ENCODE assay signal across 8 cellular contexts in genomic region chr20:63519765-63520593, GRCh38. TPM values are rescaled to one million over a fixed set of nuclear protein-coding genes. Genes with fewer than 3 reads are reported as not detected.
DNase-seq lines count a peak whose midpoint lies in the region; ATAC-seq and TF ChIP-seq lines count a peak whose summit lies in the region.

No MANE protein-coding gene starts in this region.

- H3K4me3 ChIP-seq in GM12864 (ENCODE audit: low read depth, low read length) (peak overlapping the region; percentile 77), HAP-1 (peak overlapping the region; percentile 84), MG63 (peak overlapping the region; percentile 95), muscle layer of colon (ENCODE audit: low read depth in 1 of 2, low read length in 2 of 2) (peak overlapping the region; percentile 58 to 95)

- peak overlapping the region; percentile 61 for H3K27ac Mint-ChIP-seq in activated CD8-positive, alpha-beta T cell treated with anti-CD3 and anti-CD28 coated beads for 36 hours
- H3K27ac Mint-ChIP-seq in endothelial cell (ENCODE audit: unreplicated experiment), result peak overlapping the region; percentile 88
- H3K27ac Mint-ChIP-seq in stimulated activated naive B cell treated with anti-CD40 and anti-IgM and Interleukin-4, amounts not matched to agents 10 μg/mL and 1 μg/mL and 100 μg/mL, for 72 hours, result peak overlapping the region; percentile 76

- in situ Hi-C loops in HAP-1 (cut with MboI; ENCODE audit: low sequenced_read_pairs), result no loop called here

- no peaks in the 10 kb centered on the region for H3K27me3 Mint-ChIP-seq in activated CD8-positive, alpha-beta T cell treated with anti-CD3 and anti-CD28 coated beads for 36 hours
- peaks cover 19% of the 10 kb centered on the region for H3K27me3 Mint-ChIP-seq in endothelial cell (ENCODE audit: unreplicated experiment)
- peaks cover 0 to 3% of the 10 kb centered on the region in 2 donors for H3K27me3 Mint-ChIP-seq in stimulated activated naive B cell treated with anti-CD40 and anti-IgM and Interleukin-4, amounts not matched to agents 10 μg/mL and 1 μg/mL and 100 μg/mL, for 72 hours

- H3K9me3 ChIP-seq in HAP-1, result peaks cover 3% of the 10 kb centered on the region; the same call in 1 of the 2 replicates
- no peaks in the 10 kb centered on the region for H3K9me3 ChIP-seq in MG63
- no peaks in the 10 kb centered on the region for H3K9me3 ChIP-seq in muscle layer of colon (ENCODE audit: low read length)

- peak overlapping the region; percentile 78 for H3K4me3 Mint-ChIP-seq in activated CD8-positive, alpha-beta T cell treated with anti-CD3 and anti-CD28 coated beads for 36 hours
- H3K4me3 Mint-ChIP-seq in endothelial cell (ENCODE audit: unreplicated experiment), result peak overlapping the region; percentile 88
- peak overlapping the region; percentile 77 to 87 for H3K4me3 Mint-ChIP-seq in stimulated activated naive B cell treated with anti-CD40 and anti-IgM and Interleukin-4, amounts not matched to agents 10 μg/mL and 1 μg/mL and 100 μg/mL, for 72 hours

- H3K27me3 ChIP-seq in HAP-1 (ENCODE audit: low read depth) (no peaks in the 10 kb centered on the region), MG63 (peaks cover 3% of the 10 kb centered on the region), muscle layer of colon (ENCODE audit: control insufficient read depth in 1 of 2, insufficient read depth in 2 of 2, low read length in 2 of 2) (peaks cover 0 to 4% of the 10 kb centered on the region in 2 donors)

- peaks cover 30% of the 10 kb centered on the region for H3K36me3 Mint-ChIP-seq in activated CD8-positive, alpha-beta T cell treated with anti-CD3 and anti-CD28 coated beads for 36 hours (ENCODE audit: low read depth)
- peaks cover 15% of the 10 kb centered on the region for H3K36me3 Mint-ChIP-seq in endothelial cell (ENCODE audit: low read depth, unreplicated experiment)
- H3K36me3 Mint-ChIP-seq in stimulated activated naive B cell treated with anti-CD40 and anti-IgM and Interleukin-4, amounts not matched to agents 10 μg/mL and 1 μg/mL and 100 μg/mL, for 72 hours, result peaks cover 20 to 30% of the 10 kb centered on the region in 2 donors

- H3K4me1 ChIP-seq in HAP-1 (peaks cover 12% of the 10 kb centered on the region), muscle layer of colon (ENCODE audit: insufficient read depth, low read length) (peaks cover 12% of the 10 kb centered on the region)

- DNase-seq in GM12864 (ENCODE audit: low read depth), result no peak
- DNase-seq in HAP-1 (ENCODE audit: low spot score in 2 of 2), result peak; percentile 60 to 88
- peak; percentile 73 for DNase-seq in MG63
- DNase-seq in activated CD8-positive, alpha-beta T cell treated with anti-CD3 and anti-CD28 coated beads for 36 hours, result peak; percentile 74
- DNase-seq in endothelial cell (ENCODE audit: low spot score), result peak; percentile 76
- no peak for DNase-seq in stimulated activated naive B cell treated with anti-CD40 and anti-IgM and Interleukin-4, amounts not matched to agents 10 μg/mL and 1 μg/mL and 100 μg/mL, for 72 hours
- DNase-seq in NCI-H1694 (lab: John Stamatoyannopoulos, UW), result no peak

- peaks cover 11% of the 10 kb centered on the region for H3K4me1 Mint-ChIP-seq in activated CD8-positive, alpha-beta T cell treated with anti-CD3 and anti-CD28 coated beads for 36 hours (ENCODE audit: low read depth)
- peaks cover 5% of the 10 kb centered on the region for H3K4me1 Mint-ChIP-seq in endothelial cell (ENCODE audit: unreplicated experiment)
- peaks cover 17 to 39% of the 10 kb centered on the region in 2 donors for H3K4me1 Mint-ChIP-seq in stimulated activated naive B cell treated with anti-CD40 and anti-IgM and Interleukin-4, amounts not matched to agents 10 μg/mL and 1 μg/mL and 100 μg/mL, for 72 hours

- H3K27ac ChIP-seq in muscle layer of colon (ENCODE audit: low read depth, low read length), result peak overlapping the region; percentile 63

- intact Hi-C loops in activated CD8-positive, alpha-beta T cell treated with anti-CD3 and anti-CD28 coated beads for 36 hours (cut with micrococcal nuclease), result no loop called here

- peaks cover 6% of the 10 kb centered on the region for H3K9me3 Mint-ChIP-seq in activated CD8-positive, alpha-beta T cell treated with anti-CD3 and anti-CD28 coated beads for 36 hours
- no peaks in the 10 kb centered on the region for H3K9me3 Mint-ChIP-seq in endothelial cell (ENCODE audit: unreplicated experiment)
- peaks cover 5 to 7% of the 10 kb centered on the region in 2 donors for H3K9me3 Mint-ChIP-seq in stimulated activated naive B cell treated with anti-CD40 and anti-IgM and Interleukin-4, amounts not matched to agents 10 μg/mL and 1 μg/mL and 100 μg/mL, for 72 hours

- CTCF ChIA-PET in activated CD8-positive, alpha-beta T cell treated with anti-CD3 and anti-CD28 coated beads for 36 hours (lab: Charles Lee), result interaction anchor here (1.3 to 3.8 kb wide), 6 partner anchors 18 to 128 kb away, joined by 3 to 22 read pairs (median 6); partner anchors contain the start of gene PTK6

- POLR2A ChIA-PET in activated CD8-positive, alpha-beta T cell treated with anti-CD3 and anti-CD28 coated beads for 36 hours (lab: Charles Lee), result interaction anchor here (0.8 to 1.4 kb wide), 4 partner anchors 16 to 217 kb away, joined by 3 to 5 read pairs (median 4); partner anchors contain the start of gene LIME1

- peak; percentile 54 for ATAC-seq in activated CD8-positive, alpha-beta T cell treated with anti-CD3 and anti-CD28 coated beads for 36 hours
- peak; percentile 54 to 62 for ATAC-seq in stimulated activated naive B cell treated with anti-CD40 and anti-IgM and Interleukin-4, amounts not matched to agents 10 μg/mL and 1 μg/mL and 100 μg/mL, for 72 hours (replicated peaks)

- TF ChIP-seq CTCF in GM12864 (IDR thresholded peaks at IDR 0.05; ENCODE audit: low read depth, low read length, missing control alignments) (peak; percentile 16), endothelial cell (IDR thresholded peaks at IDR 0.05; ENCODE audit: unreplicated experiment) (no peak)
- TF ChIP-seq CTCF in activated CD8-positive, alpha-beta T cell treated with anti-CD3 and anti-CD28 coated beads for 36 hours (IDR thresholded peaks at IDR 0.05), result peak; percentile 32

- H3K36me3 ChIP-seq in HAP-1 (replicated peaks) (peaks cover 25% of the 10 kb centered on the region), MG63 (peaks cover 25% of the 10 kb centered on the region), muscle layer of colon (ENCODE audit: insufficient read depth, low read length) (peaks cover 19% of the 10 kb centered on the region)

- H3K9ac ChIP-seq in muscle layer of colon (ENCODE audit: low read length), result no peak overlapping the region

RNA-seq across cellular contexts. Expression of gene PPDPF, which starts 0.6 kb away (rescaled TPM):
- total RNA-seq in MG63 (2014; rRNA removed; shearing (Covaris generic); ENCODE audit: low replicate concordance), result 21.4 and 40.1 TPM in 2 replicates
- 100 to 1,000 TPM; 193 to 226 TPM for total RNA-seq in activated CD8-positive, alpha-beta T cell treated with anti-CD3 and anti-CD28 coated beads for 36 hours
- 151 TPM for total RNA-seq in endothelial cell (ENCODE audit: unreplicated experiment)

RNA-seq across cellular contexts. Expression of gene PTK6, which starts 17.2 kb away (rescaled TPM):
- 0.23 and 8.0 TPM in 2 replicates for total RNA-seq in MG63 (2014; rRNA removed; shearing (Covaris generic); ENCODE audit: low replicate concordance)
- total RNA-seq in activated CD8-positive, alpha-beta T cell treated with anti-CD3 and anti-CD28 coated beads for 36 hours, result under 1 TPM in 1 of 2 experiments, not detected in 1; 0.18 TPM
- not detected for total RNA-seq in endothelial cell (ENCODE audit: unreplicated experiment)

RNA-seq across cellular contexts. Expression of gene EEF1A2, which starts 21.1 kb away (rescaled TPM):
- total RNA-seq in MG63 (2014; rRNA removed; shearing (Covaris generic); ENCODE audit: low replicate concordance), result 62.5 and 113 TPM in 2 replicates
- total RNA-seq in activated CD8-positive, alpha-beta T cell treated with anti-CD3 and anti-CD28 coated beads for 36 hours, result 1 to 10 TPM; 1.4 to 2.2 TPM
- 0.31 TPM for total RNA-seq in endothelial cell (ENCODE audit: unreplicated experiment)

RNA-seq across cellular contexts. Expression of gene SRMS, which starts 27.6 kb away (rescaled TPM):
- total RNA-seq in MG63 (2014; rRNA removed; shearing (Covaris generic); ENCODE audit: low replicate concordance), result not detected in 2 replicates
- not detected for total RNA-seq in activated CD8-positive, alpha-beta T cell treated with anti-CD3 and anti-CD28 coated beads for 36 hours
- not detected for total RNA-seq in endothelial cell (ENCODE audit: unreplicated experiment)

RNA-seq across cellular contexts. Expression of gene FNDC11, which starts 34.0 kb away (rescaled TPM):
- total RNA-seq in MG63 (2014; rRNA removed; shearing (Covaris generic); ENCODE audit: low replicate concordance), result not detected in 2 replicates
- under 1 TPM; 0.23 to 0.27 TPM for total RNA-seq in activated CD8-positive, alpha-beta T cell treated with anti-CD3 and anti-CD28 coated beads for 36 hours
- 1.3 TPM for total RNA-seq in endothelial cell (ENCODE audit: unreplicated experiment)

Comparison
In these comparisons a context has a peak if more than half of its experiments do, and no peak if none do; other contexts are left out.
1. DNase-seq: peak in HAP-1 (2 of 2), MG63 (single experiment), activated CD8-positive, alpha-beta T cell treated with anti-CD3 and anti-CD28 coated beads for 36 hours (single experiment) and endothelial cell (single experiment); none in GM12864 (single experiment), stimulated activated naive B cell treated with anti-CD40 and anti-IgM and Interleukin-4, amounts not matched to agents 10 μg/mL and 1 μg/mL and 100 μg/mL, for 72 hours (single experiment) and NCI-H1694 (single experiment).
2. RNA of gene EEF1A2, which starts 21.1 kb away (total RNA-seq): 62.5 to 113 TPM in MG63; 1.4 to 2.2 TPM in activated CD8-positive, alpha-beta T cell treated with anti-CD3 and anti-CD28 coated beads for 36 hours and 0.31 TPM in endothelial cell (single experiment); every median in the first group is over 10 times any median in the second.
3. Peak in every context shown above with its lines, with median percentiles within 50 percentile points of each other: H3K4me3 ChIP-seq, H3K27ac Mint-ChIP-seq and H3K4me3 Mint-ChIP-seq.